Comparison of ENCODE assay signal across 9 cellular contexts in the genomic region with DNA sequence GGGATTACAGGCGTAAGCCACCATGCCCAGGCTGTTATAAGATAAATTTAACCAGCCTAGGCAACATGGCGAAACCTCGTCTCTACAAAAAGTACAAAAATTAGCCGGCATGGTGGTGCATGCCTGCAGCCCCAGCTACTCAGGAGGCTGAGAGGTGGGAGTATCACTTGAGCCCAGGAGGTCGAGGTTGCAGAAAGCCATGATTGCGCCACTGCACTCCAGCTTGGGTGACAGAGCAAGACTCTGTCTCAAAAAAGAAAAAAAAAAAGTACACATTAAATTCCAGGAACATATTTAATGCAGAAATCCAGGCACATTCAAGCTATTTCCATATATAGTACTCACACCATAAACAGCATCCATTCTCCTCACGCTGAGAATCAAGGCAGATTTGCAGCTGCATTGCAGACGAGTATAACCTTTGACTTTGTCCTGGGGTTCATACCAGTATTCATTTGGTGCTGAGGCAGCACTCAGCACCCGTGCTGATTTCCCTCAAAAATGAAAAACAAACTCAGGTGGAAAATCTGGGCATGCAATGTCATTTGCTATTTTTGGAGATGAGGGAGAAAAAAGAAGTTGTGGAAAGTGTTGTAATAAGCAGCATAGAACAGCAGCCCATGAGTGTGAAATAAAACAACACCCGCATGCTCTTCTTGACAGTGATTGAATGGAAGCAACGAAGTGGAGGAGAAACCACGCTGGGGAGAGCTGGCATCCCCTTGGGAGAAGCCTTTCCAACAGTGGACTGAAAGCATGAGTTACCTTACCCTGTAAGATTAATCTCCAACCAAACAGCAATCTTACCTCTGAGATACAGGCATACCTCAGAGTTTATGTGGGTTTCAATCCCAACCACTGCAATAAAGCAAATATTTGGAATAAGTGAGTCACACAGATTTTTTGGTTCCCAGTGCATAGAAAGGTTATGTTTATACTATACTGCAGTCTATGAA. TPM values are rescaled to one million over a fixed set of nuclear protein-coding genes. Genes with fewer than 3 reads are reported as not detected.
DNase-seq lines count a peak whose midpoint lies in the region; ATAC-seq lines count a peak whose summit lies in the region.
"Had no signal": no experiment of that assay in that cellular context is flagged by ENCODE, and none has a peak within 500 bp of the region (broad histone marks: within the 10 kb centered on the region; RNA-seq: fewer than 3 reads in every experiment).

No MANE protein-coding gene starts in this region.

- POLR2A ChIA-PET in CD8-positive, alpha-beta memory T cell (lab: Charles Lee), result interaction anchor here (1.1 to 1.5 kb wide), 2 partner anchors 51 to 129 kb away, joined by 3 to 8 read pairs; a partner anchor contains a TSS

- H3K27ac Mint-ChIP-seq in CD8-positive, alpha-beta memory T cell, result peak overlapping the region in 7 of 8 donors; percentile 6 to 95 (median 77)
- H3K27ac Mint-ChIP-seq in central memory CD8-positive, alpha-beta T cell (ENCODE audit: low read depth), result peak overlapping the region; percentile 82

- peak overlapping the region in 6 of 7 donors; percentile 44 to 87 (median 58) for H3K4me3 Mint-ChIP-seq in CD8-positive, alpha-beta memory T cell
- H3K4me3 Mint-ChIP-seq in central memory CD8-positive, alpha-beta T cell, result no peak overlapping the region

- H3K36me3 Mint-ChIP-seq in CD8-positive, alpha-beta memory T cell, result no peaks in the 10 kb centered on the region
- peaks cover 5% of the 10 kb centered on the region for H3K36me3 Mint-ChIP-seq in central memory CD8-positive, alpha-beta T cell (ENCODE audit: insufficient read depth)

- no peak overlapping the region for H3K4me3 ChIP-seq in CD8-positive, alpha-beta memory T cell (ENCODE audit: low read length)
- H3K4me3 ChIP-seq: skin epidermis had no signal

- no peaks in the 10 kb centered on the region for H3K9me3 Mint-ChIP-seq in CD8-positive, alpha-beta memory T cell
- H3K9me3 Mint-ChIP-seq in central memory CD8-positive, alpha-beta T cell, result no peaks in the 10 kb centered on the region

- H3K27me3 Mint-ChIP-seq in CD8-positive, alpha-beta memory T cell, result no peaks in the 10 kb centered on the region
- no peaks in the 10 kb centered on the region for H3K27me3 Mint-ChIP-seq in central memory CD8-positive, alpha-beta T cell

- H3K27me3 ChIP-seq in CD8-positive, alpha-beta memory T cell (ENCODE audit: insufficient read depth, low read length, poor library complexity, severe bottlenecking), result no peaks in the 10 kb centered on the region

- no peaks in the 10 kb centered on the region for H3K36me3 ChIP-seq in CD8-positive, alpha-beta memory T cell (ENCODE audit: insufficient read depth, low read length)

- no peak overlapping the region for H3K27ac ChIP-seq in CD8-positive, alpha-beta memory T cell (ENCODE audit: low read depth, low read length)

- H3K4me1 ChIP-seq in CD8-positive, alpha-beta memory T cell (ENCODE audit: insufficient read depth, low read length), result peaks cover 84% of the 10 kb centered on the region

- DNase-seq in CD8-positive, alpha-beta memory T cell, result no peak
- DNase-seq in LHCN-M2 (ENCODE audit: low read depth) (peak; percentile 35), pons (ENCODE audit: low spot score) (peak; percentile 38), SW 1271 (lab: John Stamatoyannopoulos, UW) (no peak), amniotic stem cell (lab: John Stamatoyannopoulos, UW) (no peak), medulla oblongata (ENCODE audit: extremely low spot score) (no peak)
- DNase-seq in central memory CD8-positive, alpha-beta T cell (ENCODE audit: low spot score in 2 of 2), result no peak

- ATAC-seq in central memory CD8-positive, alpha-beta T cell (replicated peaks; ENCODE audit: extremely low read depth, poor library complexity, severe bottlenecking), result no peak
- no peak for ATAC-seq in esophagus mucosa

- CTCF ChIA-PET in CD8-positive, alpha-beta memory T cell (lab: Charles Lee), result interaction anchor here (1.0 to 3.2 kb wide), 3 partner anchors 20 to 131 kb away, joined by 3 to 11 read pairs (median 4); no protein-coding TSS in a partner anchor

- peaks cover 78 to 95% (median 94%) of the 10 kb centered on the region in 3 donors for H3K4me1 Mint-ChIP-seq in CD8-positive, alpha-beta memory T cell
- peaks cover 64% of the 10 kb centered on the region for H3K4me1 Mint-ChIP-seq in central memory CD8-positive, alpha-beta T cell

- H3K9me3 ChIP-seq in CD8-positive, alpha-beta memory T cell (ENCODE audit: low read length), result no peaks in the 10 kb centered on the region

RNA-seq across cellular contexts. Expression of a gene that starts 46.8 kb away (rescaled TPM):
- total RNA-seq in CD8-positive, alpha-beta memory T cell, result 10 to 100 TPM; 30.2 to 33.7 TPM
- 38.6 TPM for polyA plus RNA-seq in CD8-positive, alpha-beta memory T cell
- 29.0 and 33.6 TPM in 2 replicates for total RNA-seq in LHCN-M2 (2014; rRNA removed)
- polyA plus RNA-seq in LHCN-M2 (2012), result 95.8 TPM
- total RNA-seq in esophagus mucosa, result 71.8 TPM

RNA-seq across cellular contexts. Expression of a gene that starts 51.6 kb away (rescaled TPM):
- 10 to 100 TPM; 71.7 to 74.0 TPM for total RNA-seq in CD8-positive, alpha-beta memory T cell
- 114 TPM for polyA plus RNA-seq in CD8-positive, alpha-beta memory T cell
- total RNA-seq in LHCN-M2 (2014; rRNA removed) (36.4 and 44.1 TPM in 2 replicates), esophagus mucosa (26.6 TPM)
- 25.5 TPM for polyA plus RNA-seq in LHCN-M2 (2012)

Comparison
In these comparisons a context has a peak if more than half of its experiments do, and no peak if none do; other contexts are left out.
1. DNase-seq: peak in LHCN-M2 (single experiment) and pons (single experiment); none in CD8-positive, alpha-beta memory T cell (0 of 5), central memory CD8-positive, alpha-beta T cell (0 of 2), SW 1271 (0 of 2), amniotic stem cell (single experiment) and medulla oblongata (single experiment).